In the genomic region with DNA sequence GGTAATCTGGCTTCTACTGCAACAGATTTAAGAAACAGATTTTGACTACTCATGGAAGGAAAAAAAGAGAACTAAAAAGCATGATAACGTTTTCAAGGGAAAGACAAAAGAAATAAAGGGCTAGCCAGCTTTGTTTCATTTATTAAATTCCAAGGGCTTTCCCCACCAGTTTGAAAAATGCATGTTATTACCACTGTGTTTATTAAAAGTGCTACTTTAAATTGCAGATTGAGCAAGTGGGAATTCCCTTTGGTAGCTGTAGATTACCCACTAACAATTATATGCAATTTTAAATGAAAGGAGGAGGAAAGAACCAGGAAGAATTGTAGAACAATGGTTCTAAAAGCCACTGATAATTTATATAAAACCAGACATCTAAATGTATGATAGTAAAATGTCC, we compare ENCODE assay signal across 1 cellular context.
TF ChIP-seq lines count a peak whose summit lies in the region.

No MANE protein-coding gene starts in this region.

TF ChIP-seq in IMR-90, 13 proteins besides CTCF, POLR2A, EP300 and RAD21:
- TF ChIP-seq ELK1 (IDR thresholded peaks at IDR 0.05; ENCODE audit: borderline replicate concordance, low read depth, low read length) (no peak), CEBPB (IDR thresholded peaks at IDR 0.05; ENCODE audit: low read depth, low read length) (peak; percentile 24; the same call in 1 of the 2 replicates), USF2 (IDR thresholded peaks at IDR 0.05; ENCODE audit: low read depth, low read length) (no peak)
TF ChIP-seq in IMR-90: peak in this region for 1.
